In the genomic region with DNA sequence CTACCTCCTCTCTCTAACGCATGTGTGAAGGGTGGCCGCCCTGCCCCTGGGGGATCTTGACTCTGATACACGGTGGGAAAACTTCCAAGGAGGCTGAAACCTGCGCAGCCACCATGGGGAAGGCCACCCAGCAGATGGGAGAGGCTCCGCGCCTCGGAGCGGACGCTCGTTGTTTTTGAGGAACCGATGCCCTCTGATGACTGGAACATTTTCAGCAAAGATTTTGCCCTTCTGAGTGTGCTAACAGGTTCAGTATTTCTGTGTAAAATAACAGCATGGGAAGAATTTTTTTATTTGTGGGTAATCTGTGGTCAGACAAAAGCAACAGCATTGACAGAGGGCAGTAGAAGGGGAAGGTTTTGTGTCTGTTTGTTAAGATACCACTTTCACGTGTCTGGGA, we compare ENCODE assay signal across 19 cellular contexts. TPM values are rescaled to one million over a fixed set of nuclear protein-coding genes. Genes with fewer than 3 reads are reported as not detected.
DNase-seq lines count a peak whose midpoint lies in the region; ATAC-seq and TF ChIP-seq lines count a peak whose summit lies in the region.
"Had no signal": no experiment of that assay in that cellular context is flagged by ENCODE, and none has a peak within 500 bp of the region (broad histone marks: within the 10 kb centered on the region; RNA-seq: fewer than 3 reads in every experiment).

No MANE protein-coding gene starts in this region.

- H3K36me3 ChIP-seq in left ventricle myocardium inferior, result no peaks in the 10 kb centered on the region
- no peaks in the 10 kb centered on the region for H3K36me3 ChIP-seq in breast epithelium

- TF ChIP-seq POLR2A in breast epithelium (IDR thresholded peaks at IDR 0.05) (no peak), GM18505 (IDR thresholded peaks at IDR 0.05; ENCODE audit: borderline replicate concordance, extremely low read depth, insufficient read depth, insufficient read length) (no peak)

- H3K27ac ChIP-seq in left ventricle myocardium inferior (replicated peaks) (peak overlapping the region; percentile 90), right cardiac atrium (ENCODE audit: low read length) (no peak overlapping the region), breast epithelium (no peak overlapping the region)
- H3K27ac ChIP-seq: GM23248 had no signal

- no peak for ATAC-seq in left cardiac atrium
- ATAC-seq in right cardiac atrium, result no peak
- ATAC-seq in stimulated activated memory B cell treated with anti-CD40 and anti-IgM and Interleukin-4, amounts not matched to agents 10 μg/mL and 1 μg/mL and 100 μg/mL, for 72 hours, result peak; percentile 43
- no peak for ATAC-seq in GM18505 (IDR thresholded peaks at IDR 0.05; ENCODE audit: unreplicated experiment)
- ATAC-seq: PC-3 had no signal

- no peak for DNase-seq in left ventricle myocardium inferior
- no peak for DNase-seq in left cardiac atrium
- peak; percentile 70 for DNase-seq in NOMO-1 treated with DMSO at 0.1 percent for 48 hours (lab: John Stamatoyannopoulos, UW; ENCODE audit: unreplicated experiment)
- DNase-seq in right cardiac atrium, result peak in 2 of 3 donors; percentile 70 to 76
- no peak for DNase-seq in NCI-H1436 treated with DMSO at 0.1 percent for 48 hours (lab: John Stamatoyannopoulos, UW)
- no peak for DNase-seq in breast epithelium (ENCODE audit: low spot score in 2 of 2)
- DNase-seq: CD4-positive, alpha-beta memory T cell; DND-41; GDM1; GM23248; NCI-H1105 treated with DMSO at 0.1 percent for 48 hours; NCI-H2029; NCI-H2171 treated with DMSO at 0.1 percent for 48 hours; NCI-H510A; NCI-H82; PC-3; SK-N-SH had no signal

- no peaks in the 10 kb centered on the region for H3K4me1 Mint-ChIP-seq in stimulated activated memory B cell treated with anti-CD40 and anti-IgM and Interleukin-4, amounts not matched to agents 10 μg/mL and 1 μg/mL and 100 μg/mL, for 72 hours
- H3K4me1 Mint-ChIP-seq: CD4-positive, alpha-beta memory T cell had no signal

- H3K9me3 ChIP-seq in left ventricle myocardium inferior (replicated peaks) (no peaks in the 10 kb centered on the region), right cardiac atrium (ENCODE audit: control insufficient read depth, low read length) (no peaks in the 10 kb centered on the region), breast epithelium (no peaks in the 10 kb centered on the region)
- H3K9me3 ChIP-seq: SK-N-SH had no signal

- H3K27me3 Mint-ChIP-seq in stimulated activated memory B cell treated with anti-CD40 and anti-IgM and Interleukin-4, amounts not matched to agents 10 μg/mL and 1 μg/mL and 100 μg/mL, for 72 hours, result peaks cover 12% of the 10 kb centered on the region

- no peak for TF ChIP-seq CTCF in left ventricle myocardium inferior (IDR thresholded peaks at IDR 0.05; ENCODE audit: borderline replicate concordance)
- TF ChIP-seq CTCF in breast epithelium (IDR thresholded peaks at IDR 0.05), result no peak

- H3K4me3 ChIP-seq in left ventricle myocardium inferior (no peak overlapping the region), right cardiac atrium (ENCODE audit: low read length) (no peak overlapping the region), breast epithelium (no peak overlapping the region)
- H3K4me3 ChIP-seq: GM23248 had no signal

- intact Hi-C loops in left ventricle myocardium inferior (cut with micrococcal nuclease) (no loop called here), left cardiac atrium (cut with DNase I) (no loop called here), right cardiac atrium (cut with DNase I) (no loop called here), breast epithelium (cut with DNase I; ENCODE audit: low total_unique reads) (no loop called here)

- H3K27ac Mint-ChIP-seq in stimulated activated memory B cell treated with anti-CD40 and anti-IgM and Interleukin-4, amounts not matched to agents 10 μg/mL and 1 μg/mL and 100 μg/mL, for 72 hours, result no peak overlapping the region
- H3K27ac Mint-ChIP-seq: CD4-positive, alpha-beta memory T cell had no signal

- 78% methylated on average over 12 of the region's 12 CpGs for WGBS in right cardiac atrium

- H3K27me3 ChIP-seq in left ventricle myocardium inferior (ENCODE audit: low read depth) (no peaks in the 10 kb centered on the region), right cardiac atrium (ENCODE audit: control insufficient read depth, insufficient read depth) (no peaks in the 10 kb centered on the region), breast epithelium (no peaks in the 10 kb centered on the region)

- H3K4me1 ChIP-seq in left ventricle myocardium inferior, result peaks cover 61% of the 10 kb centered on the region
- peaks cover 2% of the 10 kb centered on the region for H3K4me1 ChIP-seq in right cardiac atrium (ENCODE audit: control insufficient read depth, insufficient read depth, low read length)
- H3K4me1 ChIP-seq in breast epithelium, result no peaks in the 10 kb centered on the region

- H3K4me3 Mint-ChIP-seq in stimulated activated memory B cell treated with anti-CD40 and anti-IgM and Interleukin-4, amounts not matched to agents 10 μg/mL and 1 μg/mL and 100 μg/mL, for 72 hours, result no peak overlapping the region
- H3K4me3 Mint-ChIP-seq: CD4-positive, alpha-beta memory T cell had no signal

- no peaks in the 10 kb centered on the region for H3K36me3 Mint-ChIP-seq in stimulated activated memory B cell treated with anti-CD40 and anti-IgM and Interleukin-4, amounts not matched to agents 10 μg/mL and 1 μg/mL and 100 μg/mL, for 72 hours
- H3K36me3 Mint-ChIP-seq: CD4-positive, alpha-beta memory T cell had no signal

- no peaks in the 10 kb centered on the region for H3K9me3 Mint-ChIP-seq in stimulated activated memory B cell treated with anti-CD40 and anti-IgM and Interleukin-4, amounts not matched to agents 10 μg/mL and 1 μg/mL and 100 μg/mL, for 72 hours
- H3K9me3 Mint-ChIP-seq: CD4-positive, alpha-beta memory T cell had no signal

RNA-seq across cellular contexts. Expression of a gene that starts 16.7 kb away (rescaled TPM):
- total RNA-seq in left ventricle myocardium inferior (16,708 TPM), left cardiac atrium (1,000 to 10,000 TPM; 7,141 to 7,312 TPM), right cardiac atrium (over 10,000 TPM in 3 of 4 donors, 1,000 to 10,000 TPM in 1; 7,621 to 11,301 (median 10,496) TPM), breast epithelium (10 to 100 TPM in 1 of 3 donors, 1 to 10 TPM in 1, under 1 TPM in 1; 0.48 to 13.1 (median 10.0) TPM)
- 14,884 TPM for polyA plus RNA-seq in right cardiac atrium
- total RNA-seq: CD4-positive, alpha-beta memory T cell; GM23248 had no signal
- polyA plus RNA-seq: CD4-positive, alpha-beta memory T cell; GM23248 had no signal

RNA-seq across cellular contexts. Expression of a gene that starts 47.8 kb away (rescaled TPM):
- total RNA-seq in left ventricle myocardium inferior, result 4.8 TPM
- total RNA-seq in left cardiac atrium, result 10 to 100 TPM; 20.6 to 23.0 TPM
- 10 to 100 TPM in 2 of 4 donors, 1 to 10 TPM in 2; 6.8 to 13.3 (median 10.8) TPM for total RNA-seq in right cardiac atrium
- 4.2 TPM for polyA plus RNA-seq in right cardiac atrium
- 10 to 100 TPM; 21.2 to 59.7 (median 25.6) TPM for total RNA-seq in breast epithelium

RNA-seq across cellular contexts. Expression of a gene that starts 59.8 kb away (rescaled TPM):
- total RNA-seq in left ventricle myocardium inferior (5.0 TPM), left cardiac atrium (1 to 10 TPM; 2.7 to 4.0 TPM), right cardiac atrium (1 to 10 TPM in 3 of 4 donors, under 1 TPM in 1; 0.78 to 3.2 (median 1.9) TPM), breast epithelium (1 to 10 TPM in 1 of 3 donors, under 1 TPM in 2; 0.16 to 1.3 (median 0.88) TPM)
- 2.1 TPM for polyA plus RNA-seq in right cardiac atrium
- total RNA-seq: CD4-positive, alpha-beta memory T cell had no signal

Comparison
In these comparisons a context has a peak if more than half of its experiments do, and no peak if none do; other contexts are left out.
1. DNase-seq: peak in NOMO-1 treated with DMSO at 0.1 percent for 48 hours (single experiment) and right cardiac atrium (2 of 3); none in left ventricle myocardium inferior (single experiment), left cardiac atrium (single experiment), NCI-H1436 treated with DMSO at 0.1 percent for 48 hours (single experiment) and breast epithelium (0 of 2).
2. RNA of a gene that starts 16.7 kb away (total RNA-seq): 16,708 TPM in left ventricle myocardium inferior (single experiment), 7,621 to 11,301 TPM in right cardiac atrium and 7,141 to 7,312 TPM in left cardiac atrium; 0.48 to 13.1 TPM in breast epithelium; every median in the first group is over 100 times any median in the second.